1 cellular context compared by ENCODE assay signal in the genomic region with DNA sequence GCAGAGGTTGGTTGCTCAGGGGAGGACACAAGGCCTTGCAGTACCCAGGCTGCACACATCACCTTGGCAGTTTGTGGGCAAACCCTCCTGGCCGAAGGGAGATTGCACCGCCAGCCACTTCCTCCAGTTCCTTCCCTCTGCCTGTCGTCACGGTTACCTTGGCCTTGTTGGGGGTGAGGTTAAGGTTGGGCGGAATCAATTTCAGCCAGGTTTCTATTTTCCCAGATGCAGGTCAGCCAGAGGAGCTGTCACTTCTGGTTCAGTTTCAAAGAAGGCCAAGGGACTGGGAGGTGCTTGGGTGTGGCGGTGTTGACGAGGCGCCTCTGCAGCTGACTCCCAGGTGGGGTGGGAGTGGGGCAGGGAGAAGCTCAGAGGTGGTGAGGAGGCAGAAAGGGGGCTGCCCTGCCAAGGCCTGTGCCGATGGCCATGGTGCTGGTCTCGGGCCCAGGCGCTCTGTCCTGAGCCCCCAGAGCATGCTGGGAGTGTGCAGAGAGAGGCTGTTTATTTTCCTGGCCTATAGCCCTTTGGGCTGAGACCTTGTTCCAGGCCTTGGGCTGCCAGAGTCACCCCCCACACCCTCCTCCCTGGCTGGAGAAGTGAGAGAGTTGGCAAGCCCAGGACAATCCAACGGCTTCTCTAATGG.
TF ChIP-seq lines count a peak whose summit lies in the region.

No MANE protein-coding gene starts in this region.

TF ChIP-seq in SK-N-SH treated with all-trans-retinoic acid at 6 μM for 48 hours, 23 proteins besides CTCF, POLR2A, EP300 and RAD21 (continued from another document):
- TF ChIP-seq, protein P1, sequence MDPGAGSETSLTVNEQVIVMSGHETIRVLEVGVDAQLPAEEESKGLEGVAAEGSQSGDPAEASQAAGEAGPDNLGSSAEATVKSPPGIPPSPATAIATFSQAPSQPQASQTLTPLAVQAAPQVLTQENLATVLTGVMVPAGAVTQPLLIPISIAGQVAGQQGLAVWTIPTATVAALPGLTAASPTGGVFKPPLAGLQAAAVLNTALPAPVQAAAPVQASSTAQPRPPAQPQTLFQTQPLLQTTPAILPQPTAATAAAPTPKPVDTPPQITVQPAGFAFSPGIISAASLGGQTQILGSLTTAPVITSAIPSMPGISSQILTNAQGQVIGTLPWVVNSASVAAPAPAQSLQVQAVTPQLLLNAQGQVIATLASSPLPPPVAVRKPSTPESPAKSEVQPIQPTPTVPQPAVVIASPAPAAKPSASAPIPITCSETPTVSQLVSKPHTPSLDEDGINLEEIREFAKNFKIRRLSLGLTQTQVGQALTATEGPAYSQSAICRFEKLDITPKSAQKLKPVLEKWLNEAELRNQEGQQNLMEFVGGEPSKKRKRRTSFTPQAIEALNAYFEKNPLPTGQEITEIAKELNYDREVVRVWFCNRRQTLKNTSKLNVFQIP (CRISPR knock-in tag; IDR thresholded peaks at IDR 0.05; ENCODE audit: borderline replicate concordance, low read depth) = no peak
- TF ChIP-seq ZNF565 (CRISPR knock-in tag; conservative IDR thresholded peaks at IDR 0.05; ENCODE audit: low read depth) = no peak
TF ChIP-seq in SK-N-SH treated with all-trans-retinoic acid at 6 μM for 48 hours: peak in this region for 0.
